In genomic region chr4:62531250-62531649, GRCh38 we compare ENCODE assay signal across 15 cellular contexts.
A peak's percentile ranks its signal among the peaks of the same experiment; 100 is the strongest.
DNase-seq lines count a peak whose midpoint lies in the region; ATAC-seq, FAIRE-seq and TF ChIP-seq lines count a peak whose summit lies in the region.
"Had no signal": no experiment of that assay in that cellular context is flagged by ENCODE, and none has a peak within 500 bp of the region (broad histone marks: within the 10 kb centered on the region; RNA-seq: fewer than 3 reads in every experiment).

No MANE protein-coding gene starts in this region.

- POLR2A ChIA-PET in H1 (lab: Charles Lee; ENCODE audit: partially characterized antibody), result no interaction called here
- POLR2A ChIA-PET in CD8-positive, alpha-beta T cell (lab: Charles Lee), result no interaction called here
- POLR2A ChIA-PET in activated CD4-positive, alpha-beta memory T cell treated with anti-CD3 and anti-CD28 coated beads for 36 hours (lab: Charles Lee), result no interaction called here

- H2BK12ac ChIP-seq in H9 (ENCODE audit: insufficient read length, low read depth, low read length), result no peak overlapping the region
- H2BK12ac ChIP-seq in H1 (ENCODE audit: low read depth, low read length), result 0 out of 2 replicates have a peak overlapping the region, but pooled peaks have one; percentile 68

- H4K20me1 ChIP-seq in H9 (ENCODE audit: control insufficient read depth, insufficient read depth, insufficient read length) (no peaks in the 10 kb centered on the region), H1 (replicated peaks in 1 of 2; ENCODE audit: control insufficient read depth in 1 of 2, insufficient read depth in 2 of 2, low read length in 2 of 2) (no peaks in the 10 kb centered on the region), neural progenitor cell (ENCODE audit: low read depth) (no peaks in the 10 kb centered on the region)

- H2BK20ac ChIP-seq in H9 (ENCODE audit: low read depth, low read length, poor library complexity, severe bottlenecking), result no peak overlapping the region
- no peak overlapping the region for H2BK20ac ChIP-seq in H1 (ENCODE audit: low read length)

- no peaks in the 10 kb centered on the region for H3K79me1 ChIP-seq in H9 (ENCODE audit: insufficient read depth, low read depth, low read length, poor library complexity, severe bottlenecking)
- no peaks in the 10 kb centered on the region for H3K79me1 ChIP-seq in H1 (ENCODE audit: low read depth, low read length)

- H2BK5ac ChIP-seq in H9 (ENCODE audit: insufficient read length, low read length) (no peak overlapping the region), H1 (ENCODE audit: low read depth, low read length) (no peak overlapping the region)

- no peak for ATAC-seq in HG02763 (IDR thresholded peaks at IDR 0.05; ENCODE audit: unreplicated experiment)
- ATAC-seq in CD8-positive, alpha-beta T cell, result no peak
- ATAC-seq: HepG2 had no signal

- no peak overlapping the region for H3K4me3 ChIP-seq in H1 (ENCODE audit: extremely low read depth in 1 of 4, insufficient read depth in 2 of 4, low read depth in 3 of 4, low read length in 4 of 4)
- no peak overlapping the region for H3K4me3 ChIP-seq in iPS DF 6.9 (ENCODE audit: low read length)
- H3K4me3 ChIP-seq in neural progenitor cell, result no peak overlapping the region
- no peak overlapping the region for H3K4me3 ChIP-seq in CD8-positive, alpha-beta T cell (ENCODE audit: low read depth, low read length)

- H3K27ac ChIP-seq in H9 (ENCODE audit: insufficient read length, low read depth, low read length) (no peak overlapping the region), H1 (ENCODE audit: low read depth, low read length) (no peak overlapping the region), iPS DF 6.9 (ENCODE audit: low read length) (no peak overlapping the region), neural progenitor cell (peak overlapping the region; percentile 84)
- H3K27ac ChIP-seq in CD8-positive, alpha-beta T cell (ENCODE audit: low read depth, low read length), result no peak overlapping the region

- peaks cover 5 to 10% of the 10 kb centered on the region in 2 experiments; a peak in 3 of 5 replicates for H3K9me3 Mint-ChIP-seq in H9
- no peaks in the 10 kb centered on the region for H3K9me3 Mint-ChIP-seq in neural progenitor cell
- H3K9me3 Mint-ChIP-seq in CD8-positive, alpha-beta T cell, result peaks cover 16% of the 10 kb centered on the region
- peaks cover 12% of the 10 kb centered on the region for H3K9me3 Mint-ChIP-seq in activated CD4-positive, alpha-beta memory T cell treated with anti-CD3 and anti-CD28 coated beads for 36 hours

- H3K18ac ChIP-seq in H9 (ENCODE audit: insufficient read length, low read depth, low read length) (no peak overlapping the region), H1 (ENCODE audit: extremely low read depth, low read length) (no peak overlapping the region)

- no peak overlapping the region for H3T11ph ChIP-seq in H9 (ENCODE audit: low read length)

- H2AK5ac ChIP-seq in H9 (ENCODE audit: insufficient read length, low read length) (no peak overlapping the region), H1 (ENCODE audit: low read depth, low read length) (no peak overlapping the region)

- H3K9me3 ChIP-seq in H9 (ENCODE audit: control insufficient read depth, low read depth, low read length) (no peaks in the 10 kb centered on the region), H1 (ENCODE audit: insufficient read depth in 2 of 2, low read depth in 1 of 2, low read length in 1 of 2) (no peaks in the 10 kb centered on the region), iPS DF 6.9 (ENCODE audit: control insufficient read depth, insufficient read depth, low read length) (no peaks in the 10 kb centered on the region), neural progenitor cell (ENCODE audit: low read depth) (no peaks in the 10 kb centered on the region)
- no peaks in the 10 kb centered on the region for H3K9me3 ChIP-seq in CD8-positive, alpha-beta T cell (ENCODE audit: low read length)

- H3K27me3 Mint-ChIP-seq in H9 (ENCODE audit: low read depth) (no peaks in the 10 kb centered on the region), neural progenitor cell (ENCODE audit: insufficient read depth, low read depth) (no peaks in the 10 kb centered on the region)
- H3K27me3 Mint-ChIP-seq in CD8-positive, alpha-beta T cell (ENCODE audit: low read depth), result no peaks in the 10 kb centered on the region
- no peaks in the 10 kb centered on the region for H3K27me3 Mint-ChIP-seq in activated CD4-positive, alpha-beta memory T cell treated with anti-CD3 and anti-CD28 coated beads for 36 hours
- H3K27me3 Mint-ChIP-seq: B cell; CD4-positive, alpha-beta T cell had no signal

- H2BK120ac ChIP-seq in H9 (ENCODE audit: low read depth, low read length, poor library complexity, severe bottlenecking) (no peak overlapping the region), H1 (replicated peaks; ENCODE audit: low read depth, low read length) (no peak overlapping the region)

- H3K14ac ChIP-seq in H9 (ENCODE audit: insufficient read depth, low read length) (no peak overlapping the region), H1 (ENCODE audit: insufficient read length) (no peak overlapping the region)

- no CpG with 5 or more reads among the region's 1 CpG for WGBS in H9 (ENCODE audit: extremely low coverage, insufficient read length, low lambda C conversion rate)
- WGBS in H1 (ENCODE audit: extremely low coverage in 1 of 2, insufficient coverage in 1 of 2, insufficient read length in 1 of 2, insufficient replicate concordance in 2 of 2, low coverage in 1 of 2, low lambda C conversion rate in 2 of 2, missing lambda C conversion rate in 1 of 2), 2 experiments, result 27% methylated on average over 1 of the region's 1 CpG; no CpG with 5 or more reads in 1 of the 2 experiments
- WGBS in iPS DF 6.9 (ENCODE audit: insufficient coverage, insufficient read length), result no CpG with 5 or more reads among the region's 1 CpG

- no peak overlapping the region for H3K9ac ChIP-seq in H9 (ENCODE audit: extremely low read depth, insufficient read length, low read length)
- no peak overlapping the region for H3K9ac ChIP-seq in H1 (replicated peaks in 1 of 4; ENCODE audit: extremely low read depth in 1 of 4, low read depth in 3 of 4, low read length in 3 of 4)
- H3K9ac ChIP-seq in neural progenitor cell, result no peak overlapping the region

- TF ChIP-seq CTCF in H9 (conservative IDR thresholded peaks at IDR 0.05) (no peak), H1 (IDR thresholded peaks at IDR 0.05; ENCODE audit: control extremely low read depth in 1 of 3, insufficient read depth in 1 of 3, low read depth in 1 of 3, low read length in 3 of 3) (no peak), neural progenitor cell (IDR thresholded peaks at IDR 0.05) (no peak)
- TF ChIP-seq CTCF in CD8-positive, alpha-beta T cell (IDR thresholded peaks at IDR 0.05), result no peak

- H2BK15ac ChIP-seq in H9 (ENCODE audit: low read depth, low read length) (no peak overlapping the region), H1 (ENCODE audit: low read length) (no peak overlapping the region)

- no peak overlapping the region for H3K4ac ChIP-seq in H9 (ENCODE audit: low read depth, low read length)
- no peak overlapping the region for H3K4ac ChIP-seq in H1 (replicated peaks; ENCODE audit: insufficient read length, low read depth, low read length)

- TF ChIP-seq POLR2A in H1 (IDR thresholded peaks at IDR 0.05; ENCODE audit: control extremely low read depth in 1 of 2, low read depth in 2 of 2, low read length in 2 of 2), result no peak

- H4K8ac ChIP-seq in H9 (replicated peaks; ENCODE audit: insufficient read length, low read depth, low read length), result no peak overlapping the region
- no peak overlapping the region for H4K8ac ChIP-seq in H1 (ENCODE audit: extremely low read depth, insufficient read depth, low read length)

- H3K4me1 Mint-ChIP-seq in H9, result peaks cover 19 to 24% of the 10 kb centered on the region in 2 experiments
- H3K4me1 Mint-ChIP-seq in neural progenitor cell, result peaks cover 7% of the 10 kb centered on the region
- no peaks in the 10 kb centered on the region for H3K4me1 Mint-ChIP-seq in CD8-positive, alpha-beta T cell (ENCODE audit: low read depth)
- no peaks in the 10 kb centered on the region for H3K4me1 Mint-ChIP-seq in activated CD4-positive, alpha-beta memory T cell treated with anti-CD3 and anti-CD28 coated beads for 36 hours (ENCODE audit: low read depth)
- H3K4me1 Mint-ChIP-seq: B cell had no signal

- peaks cover 11% of the 10 kb centered on the region for H3F3A ChIP-seq in neural progenitor cell (ENCODE audit: low read depth)

- H3K4me3 Mint-ChIP-seq in H9 (no peak overlapping the region), neural progenitor cell (no peak overlapping the region)
- H3K4me3 Mint-ChIP-seq in CD8-positive, alpha-beta T cell, result no peak overlapping the region
- H3K4me3 Mint-ChIP-seq in activated CD4-positive, alpha-beta memory T cell treated with anti-CD3 and anti-CD28 coated beads for 36 hours, result no peak overlapping the region
- H3K4me3 Mint-ChIP-seq: B cell; CD4-positive, alpha-beta T cell had no signal

- intact Hi-C loops in CD8-positive, alpha-beta T cell (cut with DNase I, micrococcal nuclease), result no loop called here
- intact Hi-C loops in activated CD4-positive, alpha-beta memory T cell treated with anti-CD3 and anti-CD28 coated beads for 36 hours (cut with micrococcal nuclease), result no loop called here

- DNase-seq in H9 (peak; percentile 39), H1 (ENCODE audit: low read depth in 1 of 2, low spot score in 2 of 2) (no peak), iPS DF 6.9 (ENCODE audit: low read depth, low spot score) (peak; percentile 13), neural progenitor cell (ENCODE audit: low spot score) (peak; percentile 62)
- no peak for DNase-seq in CD8-positive, alpha-beta T cell
- no peak for DNase-seq in activated CD4-positive, alpha-beta memory T cell treated with anti-CD3 and anti-CD28 coated beads for 36 hours
- DNase-seq: C1 segment of cervical spinal cord; CD4-positive, alpha-beta T cell; DND-41; GF-D8 had no signal

- no peaks in the 10 kb centered on the region for H3K27me3 ChIP-seq in H9 (ENCODE audit: insufficient read depth, low read length)
- H3K27me3 ChIP-seq in H1 (replicated peaks in 1 of 4; ENCODE audit: control insufficient read depth in 3 of 4, extremely low read depth in 1 of 4, insufficient read depth in 3 of 4, low read length in 3 of 4), result no peaks in the 10 kb centered on the region
- H3K27me3 ChIP-seq in iPS DF 6.9 (ENCODE audit: control insufficient read depth, insufficient read depth, low read length), result no peaks in the 10 kb centered on the region
- H3K27me3 ChIP-seq in neural progenitor cell, result no peaks in the 10 kb centered on the region
- H3K27me3 ChIP-seq in CD8-positive, alpha-beta T cell (ENCODE audit: insufficient read depth, low read length), result no peaks in the 10 kb centered on the region

- FAIRE-seq in H1 (lab: Jason Lieb, UNC), result no peak
- FAIRE-seq: A204.1, H54, HepG2 had no signal

- H3K4me1 ChIP-seq in H9 (ENCODE audit: insufficient read depth, low read length) (no peaks in the 10 kb centered on the region), H1 (replicated peaks in 1 of 4; ENCODE audit: control insufficient read depth in 3 of 4, insufficient read depth in 4 of 4, low read length in 3 of 4) (peaks cover 0 to 5% (median under 1%) of the 10 kb centered on the region in 4 experiments; a peak in 2 of 7 replicates), iPS DF 6.9 (ENCODE audit: control insufficient read depth, insufficient read depth, low read length) (peaks cover 2% of the 10 kb centered on the region; the same call in 1 of the 2 replicates), neural progenitor cell (peaks cover 13% of the 10 kb centered on the region)
- no peaks in the 10 kb centered on the region for H3K4me1 ChIP-seq in CD8-positive, alpha-beta T cell (ENCODE audit: insufficient read depth, low read length)

- CTCF ChIA-PET in H1 (lab: Charles Lee; ENCODE audit: partially characterized antibody), result interaction anchor here (0.6 to 1.3 kb wide), 2 partner anchors 55 to 144 kb away, joined by 3 read pairs; no protein-coding TSS in a partner anchor
- CTCF ChIA-PET in CD8-positive, alpha-beta T cell (lab: Charles Lee), result no interaction called here
- CTCF ChIA-PET in activated CD4-positive, alpha-beta memory T cell treated with anti-CD3 and anti-CD28 coated beads for 36 hours (lab: Charles Lee), result no interaction called here

- H4K5ac ChIP-seq in H9 (ENCODE audit: insufficient read length, low read depth, low read length) (no peak overlapping the region), H1 (ENCODE audit: insufficient read length, low read depth, low read length) (no peak overlapping the region)

- no peak overlapping the region for H3K4me2 ChIP-seq in H9 (ENCODE audit: insufficient read depth, insufficient read length, low read length)
- H3K4me2 ChIP-seq in H1 (ENCODE audit: insufficient read depth in 1 of 2, low read depth in 2 of 2, low read length in 2 of 2), result no peak overlapping the region
- peak overlapping the region; percentile 24 for H3K4me2 ChIP-seq in neural progenitor cell

- no peaks in the 10 kb centered on the region for H3K23me2 ChIP-seq in H9 (ENCODE audit: insufficient read length, low read depth, low read length, poor library complexity, severe bottlenecking)
- H3K23me2 ChIP-seq in H1 (ENCODE audit: low read depth, low read length), result no peaks in the 10 kb centered on the region

- peaks cover 2 to 14% (median 4%) of the 10 kb centered on the region in 3 experiments; a peak in 4 of 7 replicates for H3K36me3 Mint-ChIP-seq in H9 (ENCODE audit: insufficient read depth in 1 of 3, low read depth in 3 of 3)
- no peaks in the 10 kb centered on the region for H3K36me3 Mint-ChIP-seq in neural progenitor cell
- H3K36me3 Mint-ChIP-seq in CD8-positive, alpha-beta T cell, result no peaks in the 10 kb centered on the region
- no peaks in the 10 kb centered on the region for H3K36me3 Mint-ChIP-seq in activated CD4-positive, alpha-beta memory T cell treated with anti-CD3 and anti-CD28 coated beads for 36 hours

- no peak overlapping the region for H3K23ac ChIP-seq in H9 (ENCODE audit: insufficient read length, low read depth, low read length)
- H3K23ac ChIP-seq in H1 (ENCODE audit: insufficient read length), result no peak overlapping the region

- no peak for TF ChIP-seq RAD21 in H1 (IDR thresholded peaks at IDR 0.05 in 1 of 2, conservative IDR thresholded peaks at IDR 0.05 in 1 of 2; ENCODE audit: low read depth in 2 of 2, low read length in 2 of 2)

- H2AFZ ChIP-seq in H9 (ENCODE audit: low read length) (no peak overlapping the region), H1 (ENCODE audit: low read length) (no peak overlapping the region), neural progenitor cell (replicated peaks) (peak overlapping the region; percentile 23)

- H3K27ac Mint-ChIP-seq in H9 (peak overlapping the region in 1 of 3 experiments; percentile 96; a peak in 2 of 7 replicates), neural progenitor cell (no peak overlapping the region)
- H3K27ac Mint-ChIP-seq in CD8-positive, alpha-beta T cell, result no peak overlapping the region
- H3K27ac Mint-ChIP-seq in activated CD4-positive, alpha-beta memory T cell treated with anti-CD3 and anti-CD28 coated beads for 36 hours, result no peak overlapping the region
- H3K27ac Mint-ChIP-seq: B cell; CD4-positive, alpha-beta T cell had no signal

- H3K56ac ChIP-seq in H9 (ENCODE audit: insufficient read length, low read depth, low read length), result no peak overlapping the region
- H3K56ac ChIP-seq in H1 (replicated peaks; ENCODE audit: insufficient read length, low read depth, low read length), result no peak overlapping the region

- no peaks in the 10 kb centered on the region for H3K36me3 ChIP-seq in H1 (ENCODE audit: control insufficient read depth in 2 of 4, insufficient read depth in 4 of 4, low read length in 3 of 4)
- H3K36me3 ChIP-seq in iPS DF 6.9 (ENCODE audit: control insufficient read depth, insufficient read depth, low read length), result no peaks in the 10 kb centered on the region
- H3K36me3 ChIP-seq in neural progenitor cell, result no peaks in the 10 kb centered on the region
- no peaks in the 10 kb centered on the region for H3K36me3 ChIP-seq in CD8-positive, alpha-beta T cell (ENCODE audit: insufficient read depth, low read length)

- H4K91ac ChIP-seq in H9 (ENCODE audit: insufficient read length, low read depth, low read length), result no peak overlapping the region
- no peak overlapping the region for H4K91ac ChIP-seq in H1 (replicated peaks; ENCODE audit: insufficient read length, low read length)

- TF ChIP-seq EP300 in H1 (IDR thresholded peaks at IDR 0.05; ENCODE audit: borderline replicate concordance in 1 of 2, low read depth in 2 of 2, low read length in 2 of 2), result no peak

- H3K79me2 ChIP-seq in H9 (ENCODE audit: insufficient read depth, low read length) (no peaks in the 10 kb centered on the region), H1 (ENCODE audit: control insufficient read depth in 1 of 2, insufficient read depth in 2 of 2, low read length in 2 of 2) (no peaks in the 10 kb centered on the region), neural progenitor cell (ENCODE audit: low read depth) (no peaks in the 10 kb centered on the region)

Comparison
In these comparisons a context has a peak if more than half of its experiments do, and no peak if none do; other contexts are left out.
1. DNase-seq: peak in H9 (single experiment), iPS DF 6.9 (single experiment) and neural progenitor cell (single experiment); none in H1 (0 of 2), CD8-positive, alpha-beta T cell (0 of 7) and activated CD4-positive, alpha-beta memory T cell treated with anti-CD3 and anti-CD28 coated beads for 36 hours (single experiment).